10 cellular contexts compared by ENCODE assay signal in the genomic region with DNA sequence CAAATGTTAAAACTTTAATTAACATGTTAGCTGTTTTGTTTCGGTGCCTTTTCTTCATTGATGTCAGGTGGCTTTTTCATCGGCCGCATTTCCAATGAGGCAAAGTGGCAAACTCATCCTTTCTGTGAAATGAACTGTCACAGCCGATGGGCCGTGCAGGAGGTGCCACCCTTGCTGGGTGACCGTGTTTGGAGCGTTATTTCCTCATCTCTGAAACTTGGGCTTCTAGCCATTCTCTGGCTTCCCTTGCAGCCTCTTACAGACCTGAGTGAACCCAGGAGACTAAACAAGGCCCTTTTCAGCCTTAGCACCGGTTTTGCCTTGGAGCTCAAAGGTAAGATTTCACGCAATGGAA. TPM values are rescaled to one million over a fixed set of nuclear protein-coding genes. Genes with fewer than 3 reads are reported as not detected.
A peak's percentile ranks its signal among the peaks of the same experiment; 100 is the strongest.
DNase-seq lines count a peak whose midpoint lies in the region; ATAC-seq and TF ChIP-seq lines count a peak whose summit lies in the region.
"Had no signal": no experiment of that assay in that cellular context is flagged by ENCODE, and none has a peak within 500 bp of the region (broad histone marks: within the 10 kb centered on the region; RNA-seq: fewer than 3 reads in every experiment).

No MANE protein-coding gene starts in this region.

- WGBS in tibial nerve, 2 donors = 47 to 50% methylated on average over 9 of the region's 9 CpGs

- H3K4me3 ChIP-seq in DOHH2 (ENCODE audit: low read length) (no peak overlapping the region), OCI-LY3 (ENCODE audit: low read length) (peak overlapping the region; percentile 70), foreskin fibroblast (ENCODE audit: low read depth in 1 of 2, low read length in 2 of 2) (peak overlapping the region; percentile 8 to 42), parathyroid adenoma (ENCODE audit: low read depth, low read length) (peak overlapping the region; percentile 28), tibial nerve (peak overlapping the region in 2 of 4 donors; percentile 9 to 37)

- DNase-seq in foreskin fibroblast (no peak), NCI-H748 (lab: John Stamatoyannopoulos, UW; ENCODE audit: unreplicated experiment) (no peak), tibial nerve (ENCODE audit: low spot score in 2 of 2) (no peak), DMS79 treated with DMSO at 0.1 percent for 48 hours (lab: John Stamatoyannopoulos, UW) (no peak)

- no peak overlapping the region for H3K27ac ChIP-seq in DOHH2 (ENCODE audit: low read depth, low read length)
- no peak overlapping the region for H3K27ac ChIP-seq in OCI-LY3 (ENCODE audit: low read length)
- no peak overlapping the region for H3K27ac ChIP-seq in parathyroid adenoma
- H3K27ac ChIP-seq in tibial nerve = no peak overlapping the region

- H3K4me2 ChIP-seq in DOHH2 (ENCODE audit: low read length) = peak overlapping the region; percentile 19
- peak overlapping the region; percentile 74 for H3K4me2 ChIP-seq in OCI-LY3 (ENCODE audit: low read length)
- peak overlapping the region; percentile 77 for H3K4me2 ChIP-seq in parathyroid adenoma (ENCODE audit: low read length)

- no peaks in the 10 kb centered on the region for H3K9me2 ChIP-seq in DOHH2 (replicated peaks; ENCODE audit: control insufficient read depth, low read length)

- peak overlapping the region; percentile 77 for H2AFZ ChIP-seq in OCI-LY3 (ENCODE audit: low read depth, low read length)
- peak overlapping the region; percentile 77 for H2AFZ ChIP-seq in parathyroid adenoma

- no peaks in the 10 kb centered on the region for H4K20me1 ChIP-seq in DOHH2 (ENCODE audit: control insufficient read depth, insufficient read depth, low read depth, low read length)
- no peaks in the 10 kb centered on the region for H4K20me1 ChIP-seq in OCI-LY3 (ENCODE audit: insufficient read depth, low read length)

- H3K4me1 ChIP-seq in DOHH2 (ENCODE audit: control insufficient read depth, low read length) (peaks cover 5% of the 10 kb centered on the region; the same call in 1 of the 2 replicates), OCI-LY3 (ENCODE audit: low read length) (peaks cover 4% of the 10 kb centered on the region; the same call in 1 of the 2 replicates), parathyroid adenoma (no peaks in the 10 kb centered on the region), tibial nerve (peaks cover 0 to 12% (median 0%) of the 10 kb centered on the region in 4 donors)

- H3K9ac ChIP-seq in OCI-LY3 (ENCODE audit: low read length) (peak overlapping the region; percentile 24; the same call in 1 of the 2 replicates), parathyroid adenoma (no peak overlapping the region)

- TF ChIP-seq POLR2A in tibial nerve (IDR thresholded peaks at IDR 0.05) = no peak

- TF ChIP-seq EP300 in tibial nerve (IDR thresholded peaks at IDR 0.05) = no peak

- H3K27me3 ChIP-seq in DOHH2 (ENCODE audit: control insufficient read depth, low read length) (no peaks in the 10 kb centered on the region), OCI-LY3 (ENCODE audit: low read depth, low read length) (no peaks in the 10 kb centered on the region; the same call in 1 of the 2 replicates), parathyroid adenoma (ENCODE audit: control insufficient read depth, insufficient read depth, low read length) (no peaks in the 10 kb centered on the region), tibial nerve (no peaks in the 10 kb centered on the region)

- H3F3A ChIP-seq in DOHH2 (ENCODE audit: control insufficient read depth, insufficient read depth) = no peaks in the 10 kb centered on the region

- no peak for TF ChIP-seq CTCF in DOHH2 (IDR thresholded peaks at IDR 0.05; ENCODE audit: low read depth, low read length, poor library complexity, severe bottlenecking)
- TF ChIP-seq CTCF in OCI-LY3 (IDR thresholded peaks at IDR 0.05; ENCODE audit: low read depth, low read length) = no peak
- no peak for TF ChIP-seq CTCF in foreskin fibroblast (IDR thresholded peaks at IDR 0.05; ENCODE audit: low read depth, low read length)
- no peak for TF ChIP-seq CTCF in parathyroid adenoma (IDR thresholded peaks at IDR 0.05)
- no peak for TF ChIP-seq CTCF in tibial nerve (IDR thresholded peaks at IDR 0.05)

- H3K9me3 ChIP-seq in DOHH2 (ENCODE audit: control insufficient read depth, insufficient read depth, low read length) = no peaks in the 10 kb centered on the region
- no peaks in the 10 kb centered on the region for H3K9me3 ChIP-seq in OCI-LY3 (ENCODE audit: insufficient read depth, low read length)
- H3K9me3 ChIP-seq in parathyroid adenoma (ENCODE audit: control insufficient read depth, low read length) = no peaks in the 10 kb centered on the region
- H3K9me3 ChIP-seq in tibial nerve = no peaks in the 10 kb centered on the region

- H3K79me2 ChIP-seq in DOHH2 (ENCODE audit: control insufficient read depth, low read length) (no peaks in the 10 kb centered on the region), OCI-LY3 (ENCODE audit: low read length) (no peaks in the 10 kb centered on the region), parathyroid adenoma (no peaks in the 10 kb centered on the region)

- no peaks in the 10 kb centered on the region for H3K36me3 ChIP-seq in DOHH2 (ENCODE audit: control insufficient read depth, low read length)
- no peaks in the 10 kb centered on the region for H3K36me3 ChIP-seq in OCI-LY3 (replicated peaks; ENCODE audit: low read depth, low read length)
- no peaks in the 10 kb centered on the region for H3K36me3 ChIP-seq in parathyroid adenoma (ENCODE audit: control insufficient read depth, insufficient read depth, low read length)
- H3K36me3 ChIP-seq in tibial nerve = no peaks in the 10 kb centered on the region

- ATAC-seq in GM21360 (IDR thresholded peaks at IDR 0.05; ENCODE audit: unreplicated experiment) = no peak

RNA-seq across cellular contexts. Expression of a gene that starts 42.2 kb away (rescaled TPM):
- total RNA-seq in tibial nerve = not detected
- total RNA-seq: activated CD4-positive, alpha-beta T cell treated with anti-CD3 and anti-CD28 coated beads, Interleukin-2, amount 10 ng/mL, durations not matched to agents 7 days and 5 days; bronchial epithelial cell had no signal

RNA-seq across cellular contexts. Expression of a gene that starts 55.2 kb away (rescaled TPM):
- total RNA-seq in tibial nerve = 1 to 10 TPM; 1.5 to 5.7 (median 2.7) TPM

Comparison
In these comparisons a context has a peak if more than half of its experiments do, and no peak if none do; other contexts are left out.
1. H3K4me2 ChIP-seq: peak in every context shown above with its lines; median percentile 77 in parathyroid adenoma; 74 in OCI-LY3; 19 in DOHH2.